Comparison of ENCODE assay signal across 8 cellular contexts in the genomic region with DNA sequence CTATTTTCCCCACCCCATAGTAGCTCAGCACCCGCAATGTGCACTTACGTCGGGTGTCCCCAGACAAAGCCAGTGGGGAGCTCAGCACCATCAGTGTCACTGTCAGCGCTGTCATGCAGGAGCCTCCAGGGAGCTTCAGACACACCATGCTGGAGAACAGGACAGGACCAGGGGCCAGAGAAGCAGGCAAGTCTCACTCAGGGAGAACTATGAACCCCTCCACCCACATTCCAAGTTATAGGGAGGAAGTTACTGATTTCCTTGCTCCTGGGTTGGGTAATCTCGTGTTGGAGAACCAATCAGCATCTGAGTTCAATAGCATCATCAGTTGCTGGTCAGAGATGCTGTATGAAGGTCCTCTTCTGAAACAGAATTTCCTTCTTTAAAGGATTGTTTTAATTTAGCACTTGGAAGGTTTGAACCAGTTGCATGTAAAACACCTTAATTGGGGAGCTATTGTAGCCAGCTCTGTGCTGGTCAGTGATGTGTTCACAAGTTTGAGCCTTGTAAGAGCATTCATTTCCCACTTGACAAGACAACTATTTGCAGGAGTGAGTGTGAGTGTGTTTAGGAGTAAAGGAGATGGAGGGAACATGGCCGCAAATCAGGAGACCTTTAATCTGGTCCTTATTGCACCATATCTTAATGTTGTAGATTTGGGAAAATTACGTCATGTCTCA. TPM values are rescaled to one million over a fixed set of nuclear protein-coding genes. Genes with fewer than 3 reads are reported as not detected.
A peak's percentile ranks its signal among the peaks of the same experiment; 100 is the strongest.
DNase-seq lines count a peak whose midpoint lies in the region; ATAC-seq, FAIRE-seq and TF ChIP-seq lines count a peak whose summit lies in the region.
"Not testable (repeated sequence)": the region's sequence is repeated elsewhere in the genome, so short reads cannot be mapped to it uniquely, and the experiment has no call there.

Gene HLA-DRB1 (minus strand): TSS at position 254 of the 680 bp plus-strand sequence. CDS start 106 bp downstream, at position 148.

- peaks cover 44% of the 10 kb centered on the region for H3K4me1 ChIP-seq in Karpas-422 (ENCODE audit: low read length)
- not testable (repeated sequence) for H3K4me1 ChIP-seq in colonic mucosa; kidney (ENCODE audit: control insufficient read depth in 1 of 2, insufficient read depth in 1 of 2, low read depth in 1 of 2, low read length in 2 of 2); small intestine (ENCODE audit: control insufficient read depth in 2 of 2, insufficient read depth in 1 of 2, low read depth in 1 of 2, low read length in 1 of 2)

- WGBS in small intestine, 3 donors = 17 to 37% (median 32%) methylated on average over 5 to 7 of the region's 7 CpGs

- peak within 1 kb of the TSS; percentile 89 for H3K4me2 ChIP-seq in Karpas-422 (ENCODE audit: low read depth, low read length, poor library complexity, severe bottlenecking)

- ATAC-seq in GM18907 (IDR thresholded peaks at IDR 0.05; ENCODE audit: unreplicated experiment) = peak; percentile 90
- ATAC-seq in HG02759 (IDR thresholded peaks at IDR 0.05; ENCODE audit: unreplicated experiment) = peak; percentile 94

- peak within 1 kb of the TSS; percentile 93; the same call in 1 of the 2 replicates for H2AFZ ChIP-seq in Karpas-422 (ENCODE audit: low read length)

- H3K27ac ChIP-seq in Karpas-422 (ENCODE audit: low read length) (peak within 1 kb of the TSS; percentile 74), kidney (ENCODE audit: low read depth in 2 of 2, low read length in 2 of 2) (peak within 1 kb of the TSS; percentile 28 to 51), small intestine (ENCODE audit: low read depth in 1 of 2, low read length in 1 of 2) (peak within 1 kb of the TSS in 1 of 2 donors; percentile 82)
- H3K27ac ChIP-seq in colonic mucosa = not testable (repeated sequence)

- not testable (repeated sequence) for H3K9me3 ChIP-seq in Karpas-422 (ENCODE audit: low read length); colonic mucosa; kidney (ENCODE audit: control insufficient read depth in 1 of 2, low read length in 2 of 2); small intestine (ENCODE audit: control insufficient read depth, low read depth)

- FAIRE-seq in kidney (lab: Jason Lieb, UNC) (peak; percentile 98), small intestine (lab: Jason Lieb, UNC) (peak; percentile 97)

- H3K27me3 ChIP-seq in Karpas-422 (ENCODE audit: low read length); colonic mucosa; small intestine (ENCODE audit: control insufficient read depth in 2 of 2, insufficient read depth in 2 of 2, low read length in 2 of 2): not testable (repeated sequence)

- not testable (repeated sequence) for H4K20me1 ChIP-seq in Karpas-422 (ENCODE audit: insufficient read depth, low read depth, low read length)

- H3K4me3 ChIP-seq in Karpas-422 (ENCODE audit: low read length) (peak within 1 kb of the TSS; percentile 69), kidney (ENCODE audit: low read length in 2 of 2) (peak within 1 kb of the TSS in 1 of 2 donors; percentile 67), small intestine (ENCODE audit: low read depth in 1 of 2, low read length in 2 of 2) (peak within 1 kb of the TSS in 1 of 2 donors; percentile 15)
- not testable (repeated sequence) for H3K4me3 ChIP-seq in colonic mucosa

- intact Hi-C loops in colonic mucosa (cut with DNase I) (loop anchor here (10.0 kb wide), 1 partner anchor 65 kb away; no protein-coding TSS in a partner anchor), kidney (cut with DNase I) (loop anchor here (10.0 kb wide), 1 partner anchor 65 kb away; no protein-coding TSS in a partner anchor)

- H3K9me2 ChIP-seq in Karpas-422 (replicated peaks; ENCODE audit: insufficient read depth, low read length) = not testable (repeated sequence)

- peak; percentile 90 for DNase-seq in CD1c-positive myeloid dendritic cell (ENCODE audit: extremely low spot score)
- DNase-seq in Karpas-422 = peak; percentile 87
- DNase-seq in activated CD4-positive, alpha-beta T cell treated with anti-CD3 and anti-CD28 coated beads, Interleukin-2, amount 50 U/mL, for 24 hours (ENCODE audit: low read depth in 1 of 2, low spot score in 1 of 2) = peak; percentile 1 to 7
- peak; percentile 24 for DNase-seq in colonic mucosa
- DNase-seq in kidney = peak; percentile 58
- peak; percentile 93 for DNase-seq in small intestine

- H3K36me3 ChIP-seq in Karpas-422 (ENCODE audit: insufficient read depth, low read length); colonic mucosa; kidney (ENCODE audit: control insufficient read depth in 1 of 2, insufficient read depth in 2 of 2, low read length in 2 of 2); small intestine (ENCODE audit: control insufficient read depth in 2 of 2, insufficient read depth in 2 of 2, low read length in 2 of 2): not testable (repeated sequence)

- not testable (repeated sequence) for TF ChIP-seq CTCF in colonic mucosa (IDR thresholded peaks at IDR 0.05); kidney (IDR thresholded peaks at IDR 0.05; ENCODE audit: borderline replicate concordance, extremely low read depth, insufficient read depth)

- H3K9ac ChIP-seq in Karpas-422 (ENCODE audit: low read length) = peak within 1 kb of the TSS; percentile 71
- H3K9ac ChIP-seq in colonic mucosa (ENCODE audit: low read depth in 2 of 2, low read length in 2 of 2) = peak within 1 kb of the TSS in 1 of 2 donors; percentile 43
- peak within 1 kb of the TSS in 1 of 2 donors; percentile 61 for H3K9ac ChIP-seq in kidney (ENCODE audit: low read length in 2 of 2)

- H3K79me2 ChIP-seq in Karpas-422 (ENCODE audit: low read length) = peaks cover 46% of the 10 kb centered on the region

RNA-seq across cellular contexts. Expression of gene HLA-DRB1, which starts in this region (rescaled TPM):
- 281 and 366 TPM in 2 replicates for total RNA-seq in Karpas-422 (2014; rRNA removed; shearing (Covaris generic); ENCODE audit: low replicate concordance)
- 10 to 100 TPM; 22.5 to 39.3 TPM for total RNA-seq in colonic mucosa
- total RNA-seq in kidney = 267 TPM
- polyA plus RNA-seq in kidney (ENCODE audit: insufficient read depth, low read depth, low replicate concordance) = 280 TPM
- polyA plus RNA-seq in small intestine = 100 to 1,000 TPM in 2 of 3 donors, 10 to 100 TPM in 1; 45.4 to 226 (median 217) TPM

Comparison
In these comparisons a context has a peak if more than half of its experiments do, and no peak if none do; other contexts are left out.
1. DNase-seq: peak in every context shown above with its lines; median percentile 93 in small intestine; 90 in CD1c-positive myeloid dendritic cell; 87 in Karpas-422; 58 in kidney; 24 in colonic mucosa; 4 in activated CD4-positive, alpha-beta T cell treated with anti-CD3 and anti-CD28 coated beads, Interleukin-2, amount 50 U/mL, for 24 hours.